In the genomic region with DNA sequence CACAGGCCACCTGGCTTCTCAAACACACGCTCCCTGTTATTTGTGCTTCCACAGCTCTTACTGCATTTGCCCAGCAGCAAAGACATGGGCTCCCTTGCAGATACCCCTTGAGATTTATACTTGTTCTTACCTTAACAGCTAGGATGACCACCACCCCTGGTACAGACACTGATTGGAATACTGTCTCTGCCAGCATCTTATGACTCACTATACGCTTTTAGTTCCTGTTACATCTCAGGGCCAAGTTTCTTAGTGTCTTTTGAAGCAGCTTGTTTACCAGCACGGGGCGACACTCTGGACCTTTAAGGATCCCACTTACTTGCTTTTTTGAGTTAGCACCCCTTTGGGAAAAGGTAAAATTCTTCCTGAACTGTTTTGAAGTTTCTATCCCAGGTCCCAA, we compare ENCODE assay signal across 21 cellular contexts.
"Had no signal": no experiment of that assay in that cellular context is flagged by ENCODE, and none has a peak within 500 bp of the region (broad histone marks: within the 10 kb centered on the region; RNA-seq: fewer than 3 reads in every experiment).

No MANE protein-coding gene starts in this region.

- ATAC-seq: activated naive CD4-positive, alpha-beta T cell treated with anti-CD3 and anti-CD28 coated beads, Interleukin-2, amount 50 U/mL, for 72 hours; heart right ventricle; left lung; naive thymus-derived CD8-positive, alpha-beta T cell; pancreas; psoas muscle; stimulated activated naive CD8-positive, alpha-beta T cell treated with anti-CD3 and anti-CD28 coated beads, Interleukin-15, Interleukin-2, amounts not matched to agents 100 U/mL and 50 U/mL, for 24 hours; T-cell had no signal

- H3K9me3 ChIP-seq: adrenal gland, esophagus squamous epithelium, left lung, pancreas, psoas muscle, right atrium auricular region, upper lobe of left lung had no signal

- H3K27me3 ChIP-seq: adrenal gland, esophagus squamous epithelium, heart right ventricle, left lung, pancreas, right atrium auricular region, upper lobe of left lung had no signal

- H3K27ac Mint-ChIP-seq: activated naive CD4-positive, alpha-beta T cell treated with anti-CD3 and anti-CD28 coated beads, Interleukin-2, amount 50 U/mL, for 72 hours; naive thymus-derived CD8-positive, alpha-beta T cell; T-cell; T-helper 2 cell treated with Interferon-gamma antibody and Interleukin-4, amounts not matched to agents 5 μg/mL and 100 μg/mL, for 36 hours; WTC11 had no signal

- H3K4me1 Mint-ChIP-seq: central memory CD8-positive, alpha-beta T cell; naive thymus-derived CD8-positive, alpha-beta T cell; T-cell had no signal

- H3K4me3 ChIP-seq: adrenal gland, esophagus squamous epithelium, heart right ventricle, left lung, lung, pancreas, psoas muscle, right atrium auricular region, upper lobe of left lung had no signal

- H3K27ac ChIP-seq: adrenal gland, esophagus squamous epithelium, heart right ventricle, left lung, pancreas, psoas muscle, right atrium auricular region, upper lobe of left lung had no signal

- H3K4me1 ChIP-seq: adrenal gland, heart right ventricle, left lung, pancreas, psoas muscle, right atrium auricular region, upper lobe of left lung had no signal

- H3K36me3 ChIP-seq: adrenal gland, esophagus squamous epithelium, heart right ventricle, left lung, pancreas, right atrium auricular region, upper lobe of left lung had no signal

- H3K36me3 Mint-ChIP-seq: activated naive CD4-positive, alpha-beta T cell treated with anti-CD3 and anti-CD28 coated beads, Interleukin-2, amount 50 U/mL, for 72 hours; naive thymus-derived CD8-positive, alpha-beta T cell; T-cell had no signal

- H3K27me3 Mint-ChIP-seq: central memory CD8-positive, alpha-beta T cell; naive thymus-derived CD8-positive, alpha-beta T cell; T-cell had no signal

- H3K4me3 Mint-ChIP-seq: central memory CD8-positive, alpha-beta T cell; naive thymus-derived CD8-positive, alpha-beta T cell; T-cell; T-helper 2 cell treated with Interferon-gamma antibody and Interleukin-4, amounts not matched to agents 5 μg/mL and 100 μg/mL, for 36 hours; WTC11 had no signal

- DNase-seq: activated gamma-delta T cell treated with Interleukin-2 at 50 U/mL for 16 hours; activated T-cell treated with anti-CD3 and anti-CD28 coated beads, Interleukin-2, amount 50 U/mL, for 1 hour; adrenal gland; effector memory CD4-positive, alpha-beta T cell; esophagus squamous epithelium; heart right ventricle; kidney; left lung; naive thymus-derived CD8-positive, alpha-beta T cell; pancreas; psoas muscle; stimulated activated CD4-positive, alpha-beta T cell treated with anti-CD3 and anti-CD28 coated beads, Interleukin-4, amount 100 ng/mL, for 4 hours; stimulated activated naive CD8-positive, alpha-beta T cell treated with anti-CD3 and anti-CD28 coated beads, Interleukin-15, Interleukin-2, amounts not matched to agents 100 U/mL and 50 U/mL, for 24 hours; T-cell; upper lobe of left lung had no signal

- H3K9me3 Mint-ChIP-seq: T-helper 2 cell treated with Interferon-gamma antibody and Interleukin-4, amounts not matched to agents 5 μg/mL and 100 μg/mL, for 36 hours had no signal
